In genomic region chr13:98537740-98538139, GRCh38 we compare ENCODE assay signal across 15 cellular contexts.
"Had no signal": no experiment of that assay in that cellular context is flagged by ENCODE, and none has a peak within 500 bp of the region (broad histone marks: within the 10 kb centered on the region; RNA-seq: fewer than 3 reads in every experiment).

No MANE protein-coding gene starts in this region.

- H3K36me3 ChIP-seq: lower lobe of right lung, tibial nerve, uterus had no signal

- H3K4me3 ChIP-seq: body of pancreas, lower lobe of right lung, tibial nerve, uterus had no signal

- H3K27ac ChIP-seq: lower lobe of right lung, uterus had no signal

- H3K36me3 Mint-ChIP-seq: WTC11 had no signal

- H3K27me3 ChIP-seq: body of pancreas, tibial nerve, uterus had no signal

- H3K9me3 Mint-ChIP-seq: activated T-cell treated with anti-CD3 and anti-CD28 coated beads, Interleukin-2, amount 50 U/mL, for 72 hours; nephron; WTC11 had no signal

- H3K9me3 ChIP-seq: body of pancreas, lower lobe of right lung, tibial nerve, uterus had no signal

- H3K4me3 Mint-ChIP-seq: activated T-cell treated with anti-CD3 and anti-CD28 coated beads, Interleukin-2, amount 50 U/mL, for 72 hours; nephron; WTC11 had no signal

- ATAC-seq: activated T-cell treated with anti-CD3 and anti-CD28 coated beads, Interleukin-2, amount 50 U/mL, for 72 hours; body of pancreas; left colon; sciatic nerve; WTC11 had no signal

- DNase-seq: activated CD4-positive, alpha-beta T cell treated with anti-CD3 and anti-CD28 coated beads for 4 hours; activated CD8-positive, alpha-beta memory T cell treated with anti-CD3 and anti-CD28 coated beads, Interleukin-2, amount 50 U/mL, for 4 hours; activated T-cell treated with anti-CD3 and anti-CD28 coated beads, Interleukin-2, amount 50 U/mL, for 72 hours; body of pancreas; foreskin fibroblast; hippocampal formation; lower lobe of right lung; stimulated activated naive CD4-positive, alpha-beta T cell treated with Interleukin-2 at 50 U/mL for 16 hours; uterus had no signal

- H3K27me3 Mint-ChIP-seq: activated naive CD8-positive, alpha-beta T cell had no signal
